Comparison of ENCODE assay signal across 7 cellular contexts in genomic region chr11:94134651-94135512, GRCh38. TPM values are rescaled to one million over a fixed set of nuclear protein-coding genes. Genes with fewer than 3 reads are reported as not detected.
DNase-seq lines count a peak whose midpoint lies in the region; ATAC-seq lines count a peak whose summit lies in the region.

No MANE protein-coding gene starts in this region.

- DNase-seq in activated CD4-positive, alpha-beta T cell treated with anti-CD3 and anti-CD28 coated beads, Interleukin-2, amount 50 U/mL, for 48 hours, result peak; percentile 52 to 64
- DNase-seq in Right ventricle myocardium inferior (ENCODE audit: missing footprints) (peak; percentile 83), skeletal muscle cell (ENCODE audit: low read depth) (peak; percentile 73), NCI-H2081 (lab: John Stamatoyannopoulos, UW) (no peak)

- intact Hi-C loops in Right ventricle myocardium inferior (cut with DNase I), result no loop called here

- peak; percentile 80 for ATAC-seq in GM18868 (IDR thresholded peaks at IDR 0.05; ENCODE audit: unreplicated experiment)
- peak; percentile 60 for ATAC-seq in HG03108 (IDR thresholded peaks at IDR 0.05; ENCODE audit: unreplicated experiment)
- peak; percentile 71 for ATAC-seq in Right ventricle myocardium inferior
- ATAC-seq in HG02970 (IDR thresholded peaks at IDR 0.05; ENCODE audit: low FRiP score, unreplicated experiment), result no peak

- H3K4me3 ChIP-seq in skeletal muscle cell (ENCODE audit: low read depth, low read length), result peak overlapping the region; percentile 20

RNA-seq across cellular contexts. Expression of gene PANX1, which starts 6.2 kb away (rescaled TPM):
- 27.2 TPM for total RNA-seq in Right ventricle myocardium inferior

Comparison
In these comparisons a context has a peak if more than half of its experiments do, and no peak if none do; other contexts are left out.
1. DNase-seq: peak in activated CD4-positive, alpha-beta T cell treated with anti-CD3 and anti-CD28 coated beads, Interleukin-2, amount 50 U/mL, for 48 hours (2 of 2), Right ventricle myocardium inferior (single experiment) and skeletal muscle cell (single experiment); none in NCI-H2081 (0 of 2).